ENCODE assay signal across 1 cellular context in the genomic region with DNA sequence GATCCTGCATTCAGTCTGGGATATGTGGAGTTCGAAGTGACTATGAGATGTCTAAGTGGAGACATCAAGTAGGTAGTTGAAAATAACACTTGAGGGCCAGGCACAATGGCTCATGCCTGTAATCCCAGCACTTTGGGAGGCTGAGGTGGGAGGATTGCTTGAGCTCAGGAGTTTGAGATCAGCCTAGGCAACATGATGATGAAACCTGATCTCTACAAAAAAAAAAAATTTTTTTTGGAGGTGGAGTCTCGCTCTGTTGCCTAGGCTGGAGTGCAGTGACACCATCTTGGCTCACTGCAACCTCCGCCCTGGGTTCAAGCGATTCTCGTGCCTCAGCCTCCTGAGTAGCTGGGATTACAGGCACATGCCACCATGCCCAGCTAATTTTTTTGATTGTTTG.
TF ChIP-seq lines count a peak whose summit lies in the region.
"Not testable (repeated sequence)": the region's sequence is repeated elsewhere in the genome, so short reads cannot be mapped to it uniquely, and the experiment has no call there.

No MANE protein-coding gene starts in this region.

TF ChIP-seq in K562, 482 proteins besides CTCF, POLR2A, EP300 and RAD21:
- TF ChIP-seq, protein P1, sequence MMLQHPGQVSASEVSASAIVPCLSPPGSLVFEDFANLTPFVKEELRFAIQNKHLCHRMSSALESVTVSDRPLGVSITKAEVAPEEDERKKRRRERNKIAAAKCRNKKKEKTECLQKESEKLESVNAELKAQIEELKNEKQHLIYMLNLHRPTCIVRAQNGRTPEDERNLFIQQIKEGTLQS (IDR thresholded peaks at IDR 0.05), result peak; percentile 71
- TF ChIP-seq, protein P1 (CRISPR knock-in tag; conservative IDR thresholded peaks at IDR 0.05), result not testable (repeated sequence)
- TF ChIP-seq ZNF384 (IDR thresholded peaks at IDR 0.05; ENCODE audit: low read depth, low read length), result 0 out of 2 replicates have a peak, but pooled peaks have one; percentile 42
TF ChIP-seq in K562: peak in this region for 2; not testable (repeated sequence) for 480.
